ENCODE assay signal across 9 cellular contexts in the genomic region with DNA sequence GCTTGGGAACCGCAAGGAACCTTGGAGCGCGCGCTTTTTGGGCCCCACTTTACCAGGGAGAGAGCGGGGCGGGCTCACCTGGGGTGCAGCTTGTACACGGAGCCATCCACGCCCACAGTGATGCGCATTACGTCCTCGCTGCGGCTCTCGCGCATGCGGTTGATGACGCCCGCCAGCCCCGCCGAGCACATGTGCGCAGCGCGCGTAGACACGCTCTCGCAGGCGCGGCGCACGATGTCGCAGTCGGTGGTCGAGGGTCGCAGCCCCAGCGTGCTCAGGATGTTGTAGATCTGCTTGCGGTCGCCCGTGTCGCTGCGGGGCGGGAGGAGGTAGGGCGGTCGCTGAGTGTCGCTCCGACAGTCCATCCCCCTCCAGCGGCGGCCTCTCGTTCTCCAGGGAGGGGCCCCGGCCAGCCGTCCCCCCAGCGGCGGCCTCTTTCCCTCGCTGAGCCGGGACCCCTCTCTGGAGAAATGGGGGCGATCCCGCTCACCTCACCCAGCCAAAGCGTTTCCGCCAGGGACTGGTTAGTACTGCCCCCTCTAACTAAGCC. TPM values are rescaled to one million over a fixed set of nuclear protein-coding genes. Genes with fewer than 3 reads are reported as not detected.
DNase-seq lines count a peak whose midpoint lies in the region; ATAC-seq lines count a peak whose summit lies in the region.
"Had no signal": no experiment of that assay in that cellular context is flagged by ENCODE, and none has a peak within 500 bp of the region (broad histone marks: within the 10 kb centered on the region; RNA-seq: fewer than 3 reads in every experiment).

No MANE protein-coding gene starts in this region.

- ATAC-seq in T-helper 17 cell (peak; percentile 81), left lobe of liver (no peak), GM21526 (IDR thresholded peaks at IDR 0.05; ENCODE audit: low FRiP score, unreplicated experiment) (no peak)

- H3K36me3 Mint-ChIP-seq in T-helper 17 cell (ENCODE audit: low read depth) = no peaks in the 10 kb centered on the region

- H3K4me3 Mint-ChIP-seq in T-helper 17 cell = peak overlapping the region; percentile 83

- H3K9me3 ChIP-seq in T-helper 17 cell (ENCODE audit: control insufficient read depth, low read length, poor library complexity, severe bottlenecking) = no peaks in the 10 kb centered on the region

- DNase-seq in T-helper 17 cell (peak; percentile 40 to 43 (median 41)), astrocyte of the hippocampus (ENCODE audit: low read depth, low spot score) (peak; percentile 51), left lobe of liver (ENCODE audit: low spot score) (peak; percentile 40), GOT3 (lab: John Stamatoyannopoulos, UW) (no peak), NCI-H526 (lab: John Stamatoyannopoulos, UW) (no peak), NCI-H510A treated with DMSO at 0.1 percent for 48 hours (lab: John Stamatoyannopoulos, UW) (no peak)
- DNase-seq in stimulated activated CD4-positive, alpha-beta T cell treated with anti-CD3 and anti-CD28 coated beads, TNF-alpha, amount 100 ng/mL, for 1 hour (ENCODE audit: low read depth in 3 of 3, low spot score in 1 of 3) = peak in 2 of 3 donors; percentile 29 to 48

- H3K4me1 Mint-ChIP-seq in T-helper 17 cell = peaks cover 6% of the 10 kb centered on the region

- no peak overlapping the region for H3K27ac Mint-ChIP-seq in T-helper 17 cell

- no peaks in the 10 kb centered on the region for H3K27me3 Mint-ChIP-seq in T-helper 17 cell

RNA-seq across cellular contexts. Expression of gene MYL7, which starts 4.4 kb away (rescaled TPM):
- total RNA-seq in T-helper 17 cell (not detected), left lobe of liver (not detected)
- total RNA-seq: lung microvascular endothelial cell had no signal

RNA-seq across cellular contexts. Expression of gene POLD2, which starts 22.1 kb away (rescaled TPM):
- total RNA-seq in T-helper 17 cell (10 to 100 TPM; 46.3 to 53.3 TPM), left lobe of liver (78.3 TPM)

RNA-seq across cellular contexts. Expression of gene AEBP1, which starts 41.3 kb away (rescaled TPM):
- total RNA-seq in T-helper 17 cell (1 to 10 TPM; 1.1 to 4.2 TPM), left lobe of liver (9.4 TPM)

RNA-seq across cellular contexts. Expression of gene GCK, which starts 43.7 kb away (rescaled TPM):
- under 1 TPM in 1 of 2 donors, not detected in 1; 0.45 TPM for total RNA-seq in T-helper 17 cell
- 1.7 TPM for total RNA-seq in left lobe of liver

RNA-seq across cellular contexts. Expression of gene YKT6, which starts 55.3 kb away (rescaled TPM):
- total RNA-seq in T-helper 17 cell = 10 to 100 TPM; 68.2 to 68.9 TPM
- total RNA-seq in left lobe of liver = 19.9 TPM

Comparison
In these comparisons a context has a peak if more than half of its experiments do, and no peak if none do; other contexts are left out.
1. DNase-seq: peak in T-helper 17 cell (3 of 3), astrocyte of the hippocampus (single experiment), left lobe of liver (single experiment) and stimulated activated CD4-positive, alpha-beta T cell treated with anti-CD3 and anti-CD28 coated beads, TNF-alpha, amount 100 ng/mL, for 1 hour (2 of 3); none in GOT3 (single experiment), NCI-H526 (0 of 2) and NCI-H510A treated with DMSO at 0.1 percent for 48 hours (single experiment).